In the genomic region with DNA sequence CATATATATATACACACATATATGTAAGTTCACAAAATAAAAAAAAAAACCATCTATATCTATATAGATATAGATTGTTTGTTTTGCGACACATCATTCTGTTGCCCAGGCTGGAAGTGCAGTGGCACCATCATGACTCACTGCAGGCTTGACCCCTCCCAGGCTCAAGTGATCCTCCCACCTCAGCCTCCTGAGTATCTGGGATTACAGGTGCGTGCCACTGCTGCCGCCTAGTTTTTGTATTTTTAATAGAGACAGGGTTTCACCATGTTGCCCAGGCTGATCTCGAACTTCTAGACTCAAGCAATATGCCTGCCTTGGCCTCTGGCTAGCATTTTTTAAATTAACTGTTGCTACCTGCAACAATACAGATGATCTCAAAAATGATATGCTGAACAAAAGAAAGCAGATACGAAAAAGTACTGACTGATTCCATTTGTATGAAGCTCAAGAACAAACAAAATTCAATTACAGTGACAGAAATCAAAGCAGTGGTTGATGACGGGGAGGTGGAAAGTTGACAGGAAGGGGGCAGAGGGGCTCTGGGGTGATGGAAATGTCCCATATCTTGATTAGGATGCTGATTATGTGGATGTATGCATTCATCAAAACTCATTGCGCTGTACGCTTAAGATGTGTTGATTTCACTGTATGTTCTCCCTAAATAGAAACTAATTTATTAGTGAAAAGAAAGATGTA, we compare ENCODE assay signal across 8 cellular contexts. TPM values are rescaled to one million over a fixed set of nuclear protein-coding genes. Genes with fewer than 3 reads are reported as not detected.
DNase-seq lines count a peak whose midpoint lies in the region; ATAC-seq and TF ChIP-seq lines count a peak whose summit lies in the region.

No MANE protein-coding gene starts in this region.

- no peak for ATAC-seq in GM19328 (IDR thresholded peaks at IDR 0.05; ENCODE audit: unreplicated experiment)

- H2AFZ ChIP-seq in Karpas-422 (ENCODE audit: low read length) = no peak overlapping the region

- no peaks in the 10 kb centered on the region for H3K36me3 Mint-ChIP-seq in activated naive CD4-positive, alpha-beta T cell treated with anti-CD3 and anti-CD28 coated beads for 36 hours (ENCODE audit: low read depth)
- no peaks in the 10 kb centered on the region for H3K36me3 Mint-ChIP-seq in chondrocyte (ENCODE audit: low read depth)

- peak overlapping the region; percentile 46 for H3K27ac ChIP-seq in stomach smooth muscle (ENCODE audit: low read length)
- H3K27ac ChIP-seq in Karpas-422 (ENCODE audit: low read length) = no peak overlapping the region

- no peak for TF ChIP-seq CTCF in chondrocyte (IDR thresholded peaks at IDR 0.05)

- intact Hi-C loops in activated naive CD4-positive, alpha-beta T cell treated with anti-CD3 and anti-CD28 coated beads for 36 hours (cut with micrococcal nuclease) = loop anchor here (1.0 to 5.0 kb wide), 8 partner anchors 19 to 389 kb away; partner anchors contain the start of gene ATXN1

- H3K4me1 ChIP-seq in stomach smooth muscle (ENCODE audit: control insufficient read depth, insufficient read depth, low read length) (no peaks in the 10 kb centered on the region), Karpas-422 (ENCODE audit: low read length) (no peaks in the 10 kb centered on the region)

- no peaks in the 10 kb centered on the region for H3K9me2 ChIP-seq in Karpas-422 (replicated peaks; ENCODE audit: insufficient read depth, low read length)

- H3K27ac Mint-ChIP-seq in activated naive CD4-positive, alpha-beta T cell treated with anti-CD3 and anti-CD28 coated beads for 36 hours = no peak overlapping the region
- peak overlapping the region; percentile 96 for H3K27ac Mint-ChIP-seq in chondrocyte (ENCODE audit: unreplicated experiment)

- H3K4me3 ChIP-seq in stomach smooth muscle (ENCODE audit: low read length in 2 of 2) = no peak overlapping the region
- H3K4me3 ChIP-seq in Karpas-422 (ENCODE audit: low read length) = no peak overlapping the region

- H3K9ac ChIP-seq in stomach smooth muscle (ENCODE audit: low read length in 2 of 2) (no peak overlapping the region), Karpas-422 (ENCODE audit: low read length) (no peak overlapping the region)

- no peaks in the 10 kb centered on the region for H3K79me2 ChIP-seq in Karpas-422 (ENCODE audit: low read length)

- no peaks in the 10 kb centered on the region for H3K9me3 Mint-ChIP-seq in activated naive CD4-positive, alpha-beta T cell treated with anti-CD3 and anti-CD28 coated beads for 36 hours
- H3K9me3 Mint-ChIP-seq in chondrocyte (ENCODE audit: low read depth) = no peaks in the 10 kb centered on the region

- no peaks in the 10 kb centered on the region for H4K20me1 ChIP-seq in Karpas-422 (ENCODE audit: insufficient read depth, low read depth, low read length)

- H3K4me3 Mint-ChIP-seq in activated naive CD4-positive, alpha-beta T cell treated with anti-CD3 and anti-CD28 coated beads for 36 hours = peak overlapping the region; percentile 28
- no peak overlapping the region for H3K4me3 Mint-ChIP-seq in chondrocyte (ENCODE audit: unreplicated experiment)

- H3K27me3 Mint-ChIP-seq in activated naive CD4-positive, alpha-beta T cell treated with anti-CD3 and anti-CD28 coated beads for 36 hours (ENCODE audit: low read depth) = no peaks in the 10 kb centered on the region
- H3K27me3 Mint-ChIP-seq in chondrocyte (ENCODE audit: low read depth) = no peaks in the 10 kb centered on the region

- no peaks in the 10 kb centered on the region for H3K36me3 ChIP-seq in stomach smooth muscle (ENCODE audit: control insufficient read depth in 2 of 2, insufficient read depth in 2 of 2, low read length in 2 of 2)
- H3K36me3 ChIP-seq in Karpas-422 (ENCODE audit: insufficient read depth, low read length) = no peaks in the 10 kb centered on the region

- CTCF ChIA-PET in activated naive CD4-positive, alpha-beta T cell treated with anti-CD3 and anti-CD28 coated beads for 36 hours (lab: Charles Lee) = interaction anchor here (0.8 to 2.2 kb wide), 2 partner anchors 23 to 120 kb away, joined by 3 to 4 read pairs; no protein-coding TSS in a partner anchor

- H3K9me3 ChIP-seq in stomach smooth muscle (ENCODE audit: control insufficient read depth in 2 of 2, low read length in 2 of 2) (no peaks in the 10 kb centered on the region), Karpas-422 (ENCODE audit: low read length) (no peaks in the 10 kb centered on the region)

- H3K4me1 Mint-ChIP-seq in activated naive CD4-positive, alpha-beta T cell treated with anti-CD3 and anti-CD28 coated beads for 36 hours (ENCODE audit: low read depth) = peaks cover 39% of the 10 kb centered on the region
- peaks cover 37% of the 10 kb centered on the region for H3K4me1 Mint-ChIP-seq in chondrocyte (ENCODE audit: low read depth)

- peak; percentile 21 for DNase-seq in activated naive CD4-positive, alpha-beta T cell treated with anti-CD3 and anti-CD28 coated beads for 36 hours
- DNase-seq in activated naive CD4-positive, alpha-beta T cell treated with anti-CD3 and anti-CD28 coated beads, Interleukin-2, amount 50 U/mL, for 16 hours = no peak
- DNase-seq in RPMI7951 (ENCODE audit: low read depth) (peak; percentile 45), chondrocyte (ENCODE audit: low spot score) (no peak), ecto neural progenitor cell (ENCODE audit: low spot score) (no peak), Karpas-422 (no peak)

- no peak overlapping the region for H3K4me2 ChIP-seq in Karpas-422 (ENCODE audit: low read depth, low read length, poor library complexity, severe bottlenecking)

- no peaks in the 10 kb centered on the region for H3K27me3 ChIP-seq in stomach smooth muscle (ENCODE audit: control insufficient read depth in 1 of 2, insufficient read depth in 2 of 2, low read length in 2 of 2)
- no peaks in the 10 kb centered on the region for H3K27me3 ChIP-seq in Karpas-422 (ENCODE audit: low read length)

RNA-seq across cellular contexts. Expression of gene ATXN1, which starts 49.6 kb away (rescaled TPM):
- total RNA-seq in activated naive CD4-positive, alpha-beta T cell treated with anti-CD3 and anti-CD28 coated beads for 36 hours = 10 to 100 TPM in 1 of 2 experiments, 1 to 10 TPM in 1; 9.4 to 12.7 TPM
- total RNA-seq in RPMI7951 (2014; rRNA removed; shearing (Covaris generic)) = 29.1 and 31.2 TPM in 2 replicates
- 59.6 to 65.0 TPM (median 64.5 TPM) in 3 replicates for total RNA-seq in chondrocyte
- 0.37 and 1.2 TPM in 2 replicates for total RNA-seq in Karpas-422 (2014; rRNA removed; shearing (Covaris generic); ENCODE audit: low replicate concordance)

Comparison
In these comparisons a context has a peak if more than half of its experiments do, and no peak if none do; other contexts are left out.
1. DNase-seq: peak in activated naive CD4-positive, alpha-beta T cell treated with anti-CD3 and anti-CD28 coated beads for 36 hours (single experiment) and RPMI7951 (single experiment); none in activated naive CD4-positive, alpha-beta T cell treated with anti-CD3 and anti-CD28 coated beads, Interleukin-2, amount 50 U/mL, for 16 hours (single experiment), chondrocyte (single experiment), ecto neural progenitor cell (single experiment) and Karpas-422 (single experiment).